ENCODE assay signal across 15 cellular contexts in genomic region chr14:96077983-96078686, GRCh38.
DNase-seq lines count a peak whose midpoint lies in the region; ATAC-seq and TF ChIP-seq lines count a peak whose summit lies in the region.
"Had no signal": no experiment of that assay in that cellular context is flagged by ENCODE, and none has a peak within 500 bp of the region (broad histone marks: within the 10 kb centered on the region; RNA-seq: fewer than 3 reads in every experiment).

No MANE protein-coding gene starts in this region.

- H3K4me3 ChIP-seq in BLaER1 (peak overlapping the region; percentile 43), foreskin fibroblast (ENCODE audit: low read depth in 1 of 2, low read length in 2 of 2) (no peak overlapping the region)
- H3K4me3 ChIP-seq: heart right ventricle, left lung, SK-N-MC had no signal

- H3K27me3 ChIP-seq in BLaER1, result no peaks in the 10 kb centered on the region
- no peaks in the 10 kb centered on the region for H3K27me3 ChIP-seq in layer of hippocampus (ENCODE audit: control insufficient read depth, insufficient read depth, low read length)
- H3K27me3 ChIP-seq: left lung had no signal

- H3K27ac ChIP-seq in BLaER1 (peak overlapping the region; percentile 62), RWPE1 (peak overlapping the region; percentile 79), layer of hippocampus (ENCODE audit: low read depth, low read length) (peak overlapping the region; percentile 33)
- H3K27ac ChIP-seq: heart right ventricle, left lung, SK-N-MC had no signal

- peak overlapping the region; percentile 90 for H3K4me2 ChIP-seq in BLaER1

- no peak for ATAC-seq in GM21717 (IDR thresholded peaks at IDR 0.05; ENCODE audit: unreplicated experiment)
- ATAC-seq: heart right ventricle, left lung, WTC11 had no signal

- peaks cover 8% of the 10 kb centered on the region; the same call in 1 of the 2 replicates for H3K9me3 ChIP-seq in BLaER1
- H3K9me3 ChIP-seq: left lung had no signal

- H3K4me1 ChIP-seq in BLaER1, result peaks cover 46% of the 10 kb centered on the region
- H3K4me1 ChIP-seq: heart right ventricle had no signal

- CTCF ChIA-PET in RWPE1 (lab: Yijun Ruan, JAX), result interaction anchor here (1.2 to 1.8 kb wide), 3 partner anchors 9 to 21 kb away, joined by 3 to 9 read pairs (median 5); no protein-coding TSS in a partner anchor

- H3K9ac ChIP-seq in BLaER1, result peak overlapping the region; percentile 56

- peaks cover 53% of the 10 kb centered on the region for H4K20me1 ChIP-seq in BLaER1

- TF ChIP-seq CTCF in GM20000 (IDR thresholded peaks at IDR 0.05; ENCODE audit: extremely low read depth, missing control alignments), result no peak
- TF ChIP-seq CTCF in RWPE1 (conservative IDR thresholded peaks at IDR 0.05; ENCODE audit: low read depth), result no peak
- TF ChIP-seq CTCF in foreskin fibroblast (IDR thresholded peaks at IDR 0.05; ENCODE audit: low read depth, low read length), result no peak

- POLR2A ChIA-PET in RWPE1 (lab: Yijun Ruan, JAX; ENCODE audit: low non-redundant PET), result no interaction called here

- DNase-seq in GM20000 (ENCODE audit: low spot score) (peak; percentile 43), RWPE1 (ENCODE audit: low spot score) (peak; percentile 68), retina (no peak), foreskin fibroblast (no peak), GDM1 (lab: John Stamatoyannopoulos, UW) (no peak)
- DNase-seq: activated CD8-positive, alpha-beta memory T cell treated with anti-CD3 and anti-CD28 coated beads, Interleukin-2, amount 50 U/mL, for 4 hours; heart right ventricle; NCI-H1048; NCI-H748 treated with DMSO at 0.1 percent for 48 hours had no signal

- peaks cover 25% of the 10 kb centered on the region for H3K36me3 ChIP-seq in BLaER1
- H3K36me3 ChIP-seq: heart right ventricle, left lung had no signal

Comparison
In these comparisons a context has a peak if more than half of its experiments do, and no peak if none do; other contexts are left out.
1. DNase-seq: peak in GM20000 (single experiment) and RWPE1 (single experiment); none in retina (single experiment), foreskin fibroblast (0 of 2) and GDM1 (single experiment).
2. Peak in every context shown above with its lines, with median percentiles within 50 percentile points of each other: H3K27ac ChIP-seq.